In the genomic region with DNA sequence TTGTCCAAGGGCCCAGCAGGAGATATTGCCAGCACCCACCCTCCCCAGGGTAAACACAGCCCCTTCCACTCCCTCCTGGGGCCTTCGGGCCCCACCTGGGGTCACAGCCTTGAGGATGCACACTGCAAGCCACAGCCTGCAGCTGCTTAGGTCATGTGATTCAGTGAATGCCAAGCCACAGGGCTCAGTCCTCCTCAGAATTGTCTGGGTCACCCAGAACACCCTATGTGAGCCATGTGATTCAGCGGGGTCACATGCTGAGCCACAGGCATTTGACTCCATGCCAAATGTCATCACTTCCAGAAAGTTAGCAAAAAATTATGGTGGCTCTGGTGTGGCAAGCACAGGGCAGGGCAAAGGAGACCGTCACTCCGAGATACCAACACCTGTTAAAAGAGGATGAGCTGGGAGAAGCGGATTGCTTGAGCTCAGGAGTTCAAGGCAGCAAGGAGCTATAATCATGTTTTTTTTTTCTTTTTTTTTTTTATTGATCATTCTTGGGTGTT, we compare ENCODE assay signal across 8 cellular contexts. TPM values are rescaled to one million over a fixed set of nuclear protein-coding genes. Genes with fewer than 3 reads are reported as not detected.
DNase-seq lines count a peak whose midpoint lies in the region; ATAC-seq and TF ChIP-seq lines count a peak whose summit lies in the region.

No MANE protein-coding gene starts in this region.

- no peak overlapping the region for H2AFZ ChIP-seq in mammary epithelial cell (ENCODE audit: low read depth, low read length)

- 35% methylated on average over 5 of the region's 5 CpGs for WGBS in mammary epithelial cell (ENCODE audit: low coverage, missing lambda C conversion rate)

- H3K4me2 ChIP-seq in BLaER1 (peak overlapping the region; percentile 53), mammary epithelial cell (ENCODE audit: insufficient read depth, low read depth, low read length) (no peak overlapping the region)

- H3K27ac ChIP-seq in BLaER1 (no peak overlapping the region), mammary epithelial cell (ENCODE audit: insufficient read depth, low read depth, low read length) (peak overlapping the region; percentile 24)

- intact Hi-C loops in mammary epithelial cell (cut with micrococcal nuclease): loop anchor here (1.0 kb wide), 1 partner anchor 8 kb away; no protein-coding TSS in a partner anchor
- intact Hi-C loops in mucosa of descending colon (cut with DNase I, micrococcal nuclease): no loop called here

- H3K9me3 ChIP-seq in BLaER1 (no peaks in the 10 kb centered on the region), mammary epithelial cell (replicated peaks; ENCODE audit: insufficient read depth, low read length) (no peaks in the 10 kb centered on the region), mucosa of descending colon (no peaks in the 10 kb centered on the region)

- CTCF ChIA-PET in mammary epithelial cell (lab: Charles Lee; ENCODE audit: low non-redundant PET): no interaction called here

- TF ChIP-seq CTCF in mammary epithelial cell (conservative IDR thresholded peaks at IDR 0.05 in 1 of 2, IDR thresholded peaks at IDR 0.05 in 1 of 2; ENCODE audit: extremely low read depth in 1 of 2, insufficient read depth in 1 of 2, low read depth in 1 of 2, low read length in 2 of 2) (no peak), mucosa of descending colon (IDR thresholded peaks at IDR 0.05) (no peak)

- ATAC-seq in mucosa of descending colon (peak; percentile 60), HG02938 (IDR thresholded peaks at IDR 0.05; ENCODE audit: unreplicated experiment) (no peak), HG02623 (IDR thresholded peaks at IDR 0.05; ENCODE audit: unreplicated experiment) (no peak), HG03039 (IDR thresholded peaks at IDR 0.05; ENCODE audit: unreplicated experiment) (no peak)

- H3K27me3 ChIP-seq in BLaER1 (no peaks in the 10 kb centered on the region), mammary epithelial cell (ENCODE audit: insufficient read depth, low read length) (no peaks in the 10 kb centered on the region)

- dilution Hi-C loops in mammary epithelial cell (cut with HindIII; ENCODE audit: low sequenced_read_pairs): no loop called here

- H3K4me3 ChIP-seq in BLaER1: no peak overlapping the region
- no peak overlapping the region for H3K4me3 ChIP-seq in mammary epithelial cell (replicated peaks in 1 of 3; ENCODE audit: insufficient read depth in 1 of 3, low read depth in 2 of 3, low read length in 3 of 3)
- H3K4me3 ChIP-seq in mucosa of descending colon: no peak overlapping the region

- H4K20me1 ChIP-seq in BLaER1: no peaks in the 10 kb centered on the region
- H4K20me1 ChIP-seq in mammary epithelial cell (ENCODE audit: insufficient read depth, low read length): no peaks in the 10 kb centered on the region

- DNase-seq in LoVo (ENCODE audit: low spot score) (peak; percentile 71), mammary epithelial cell (peak; percentile 92), mucosa of descending colon (peak; percentile 46 to 62 (median 59)), NCI-H526 treated with DMSO at 0.1 percent for 48 hours (lab: John Stamatoyannopoulos, UW) (no peak)

- H3K79me2 ChIP-seq in mammary epithelial cell (ENCODE audit: insufficient read depth, low read length): no peaks in the 10 kb centered on the region

- H3K4me1 ChIP-seq in BLaER1 (peaks cover 27% of the 10 kb centered on the region), mammary epithelial cell (ENCODE audit: insufficient read depth, low read length) (peaks cover 29% of the 10 kb centered on the region), mucosa of descending colon (ENCODE audit: low read depth) (peaks cover 6% of the 10 kb centered on the region)

- no TSS peak for BruUV-seq in mammary epithelial cell (replicated peaks; lab: Mats Ljungman, UMichigan)

- no peak overlapping the region for H3K9ac ChIP-seq in BLaER1
- no peak overlapping the region for H3K9ac ChIP-seq in mammary epithelial cell (ENCODE audit: insufficient read depth, low read length)

- H3K36me3 ChIP-seq in BLaER1 (no peaks in the 10 kb centered on the region), mammary epithelial cell (ENCODE audit: insufficient read depth, low read length) (no peaks in the 10 kb centered on the region), mucosa of descending colon (ENCODE audit: low read depth) (no peaks in the 10 kb centered on the region)

- in situ Hi-C loops in mammary epithelial cell (cut with MboI; ENCODE audit: low sequenced_read_pairs in 2 of 2): no loop called here

RNA-seq across cellular contexts. Expression of gene PSAP, which starts 17.2 kb away (rescaled TPM):
- total RNA-seq in mammary epithelial cell (1,000 to 10,000 TPM in 1 of 2 donors, 100 to 1,000 TPM in 1; 655 to 1,757 TPM), mucosa of descending colon (100 to 1,000 TPM; 561 to 810 (median 653) TPM)
- polyA plus RNA-seq in mammary epithelial cell: 864 TPM
- 764 TPM for polyA minus RNA-seq in mammary epithelial cell
